Comparison of ENCODE assay signal across 15 cellular contexts in genomic region chr11:79412761-79413160, GRCh38. TPM values are rescaled to one million over a fixed set of nuclear protein-coding genes. Genes with fewer than 3 reads are reported as not detected.
DNase-seq lines count a peak whose midpoint lies in the region; ATAC-seq and TF ChIP-seq lines count a peak whose summit lies in the region.
"Had no signal": no experiment of that assay in that cellular context is flagged by ENCODE, and none has a peak within 500 bp of the region (broad histone marks: within the 10 kb centered on the region; RNA-seq: fewer than 3 reads in every experiment).

No MANE protein-coding gene starts in this region.

- H3K36me3 ChIP-seq in adrenal gland (replicated peaks in 1 of 2) (no peaks in the 10 kb centered on the region), neuronal stem cell (replicated peaks in 1 of 2; ENCODE audit: control insufficient read depth in 2 of 2, insufficient read depth in 2 of 2, low read length in 2 of 2) (no peaks in the 10 kb centered on the region)
- H3K36me3 ChIP-seq: cardiac muscle cell had no signal

- no peak overlapping the region for H3K23ac ChIP-seq in neuronal stem cell (ENCODE audit: low read depth, low read length, poor library complexity)

- H3K9ac ChIP-seq in neuronal stem cell (ENCODE audit: low read depth, low read length, poor library complexity): no peak overlapping the region

- peak; percentile 57 for ATAC-seq in GM18861 (IDR thresholded peaks at IDR 0.05; ENCODE audit: unreplicated experiment)
- peak; percentile 52 for ATAC-seq in HG02981 (IDR thresholded peaks at IDR 0.05; ENCODE audit: unreplicated experiment)
- ATAC-seq: natural killer cell; stimulated activated naive CD8-positive, alpha-beta T cell treated with anti-CD3 and anti-CD28 coated beads, Interleukin-15, amount 100 ng/mL, for 72 hours had no signal

- no peak overlapping the region for H3K18ac ChIP-seq in neuronal stem cell (ENCODE audit: low read length)

- no peaks in the 10 kb centered on the region for H3K27me3 ChIP-seq in adrenal gland
- H3K27me3 ChIP-seq in neuronal stem cell (ENCODE audit: control insufficient read depth in 3 of 3, insufficient read depth in 3 of 3, low read depth in 1 of 3, low read length in 3 of 3): no peaks in the 10 kb centered on the region
- H3K27me3 ChIP-seq: cardiac muscle cell had no signal

- no peak overlapping the region for H3K4me2 ChIP-seq in neuronal stem cell (ENCODE audit: insufficient read depth, low read length, poor library complexity, severe bottlenecking)

- no peak overlapping the region for H4K8ac ChIP-seq in neuronal stem cell (ENCODE audit: low read depth, low read length)

- no peak overlapping the region for H2BK15ac ChIP-seq in neuronal stem cell (ENCODE audit: low read length)

- DNase-seq in adrenal gland (peak in 2 of 7 donors; percentile 15 to 27), neuronal stem cell (ENCODE audit: low spot score) (no peak), DMS 273 treated with DMSO at 0.1 percent for 48 hours (lab: John Stamatoyannopoulos, UW) (no peak), GM13977 (ENCODE audit: low spot score) (no peak), NCI-H2196 (lab: John Stamatoyannopoulos, UW; ENCODE audit: unreplicated experiment) (no peak), HK-2 (ENCODE audit: unreplicated experiment) (no peak)
- DNase-seq: GDM1; natural killer cell; NCI-H1436 treated with DMSO at 0.1 percent for 48 hours; NK-92 treated with Interleukin-12 subunit alpha and Interleukin-12 subunit beta, amount 100 ng/mL, for 24 hours; stimulated activated naive CD8-positive, alpha-beta T cell treated with anti-CD3 and anti-CD28 coated beads, Interleukin-15, amount 100 ng/mL, for 72 hours had no signal

- peaks cover 25% of the 10 kb centered on the region in 2 donors for H3K4me1 ChIP-seq in adrenal gland (replicated peaks in 1 of 2)
- H3K4me1 ChIP-seq in neuronal stem cell (ENCODE audit: control insufficient read depth in 2 of 2, insufficient read depth in 1 of 2, low read depth in 1 of 2, low read length in 2 of 2): peaks cover 2 to 8% of the 10 kb centered on the region in 2 donors

- no peak overlapping the region for H3K4ac ChIP-seq in neuronal stem cell (ENCODE audit: low read length)

- peaks cover 2% of the 10 kb centered on the region for H3K79me1 ChIP-seq in neuronal stem cell (ENCODE audit: low read depth, low read length)

- H2AFZ ChIP-seq in neuronal stem cell (ENCODE audit: low read length): peak overlapping the region; percentile 55

- in situ Hi-C loops in GM13977 (cut with MboI; ENCODE audit: low pct_unique_long_range_greater_than_20kb, low sequenced_read_pairs, unreplicated experiment): no loop called here

- H2BK12ac ChIP-seq in neuronal stem cell (ENCODE audit: low read length): no peak overlapping the region

- intact Hi-C loops in adrenal gland (cut with DNase I): no loop called here

- H3K27ac ChIP-seq in adrenal gland: peak overlapping the region in 3 of 5 donors; percentile 66 to 80 (median 68)
- H3K27ac ChIP-seq in neuronal stem cell (replicated peaks; ENCODE audit: low read length): no peak overlapping the region
- H3K27ac ChIP-seq: C4-2B, cardiac muscle cell had no signal

- no peak overlapping the region for H2AK5ac ChIP-seq in neuronal stem cell (ENCODE audit: low read depth, low read length)

- TF ChIP-seq CTCF in adrenal gland (IDR thresholded peaks at IDR 0.05) (no peak), GM13977 (IDR thresholded peaks at IDR 0.05; ENCODE audit: extremely low read depth, insufficient read depth, missing control alignments) (no peak)

- no peak for TF ChIP-seq POLR2A in adrenal gland (IDR thresholded peaks at IDR 0.05)

- H2BK120ac ChIP-seq in neuronal stem cell (ENCODE audit: low read depth, low read length): no peak overlapping the region

- WGBS in adrenal gland, 4 donors: 83 to 90% (median 87%) methylated on average over 1 of the region's 1 CpG
- WGBS in neuronal stem cell (ENCODE audit: extremely low coverage in 2 of 2, insufficient read length in 2 of 2, insufficient replicate concordance in 1 of 2), 2 donors: no CpG with 5 or more reads among the region's 1 CpG

- H3K14ac ChIP-seq in neuronal stem cell (ENCODE audit: low read length): no peak overlapping the region

- no peak overlapping the region for H4K91ac ChIP-seq in neuronal stem cell (ENCODE audit: low read depth, low read length, poor library complexity)

- no peak overlapping the region for H2BK5ac ChIP-seq in neuronal stem cell (ENCODE audit: low read length)

- H3K9me3 ChIP-seq in adrenal gland (replicated peaks in 1 of 3) (no peaks in the 10 kb centered on the region), neuronal stem cell (replicated peaks in 1 of 2; ENCODE audit: control insufficient read depth in 2 of 2, insufficient read depth in 1 of 2, low read depth in 1 of 2, low read length in 2 of 2) (peaks cover 0 to 12% of the 10 kb centered on the region in 2 donors)

- H3K4me3 ChIP-seq in adrenal gland (no peak overlapping the region), neuronal stem cell (ENCODE audit: low read length in 2 of 2) (no peak overlapping the region)
- H3K4me3 ChIP-seq: cardiac muscle cell had no signal

RNA-seq across cellular contexts. Expression of gene TENM4, which starts 28.1 kb away (rescaled TPM):
- 10 to 100 TPM in 4 of 8 donors, 1 to 10 TPM in 4; 3.3 to 24.9 (median 9.6) TPM for total RNA-seq in adrenal gland
- 1 to 10 TPM in 2 of 3 donors, under 1 TPM in 1; 0.74 to 3.1 (median 1.6) TPM for polyA plus RNA-seq in adrenal gland
- 4.4 TPM for polyA plus RNA-seq in neuronal stem cell (2013, experiment 1 of 2)
- 9.4 TPM for polyA plus RNA-seq in neuronal stem cell (2013, experiment 2 of 2)
